Comparison of ENCODE assay signal across 3 cellular contexts in genomic region chr9:38255599-38255998, GRCh38.
A peak's percentile ranks its signal among the peaks of the same experiment; 100 is the strongest.
TF ChIP-seq lines count a peak whose summit lies in the region.

No MANE protein-coding gene starts in this region.

TF ChIP-seq in A549, 52 proteins besides CTCF, POLR2A, EP300 and RAD21:
- TF ChIP-seq CHD2 (IDR thresholded peaks at IDR 0.05; ENCODE audit: low read length, partially characterized antibody) (no peak), NPAS2 (CRISPR knock-in tag; IDR thresholded peaks at IDR 0.05; ENCODE audit: borderline replicate concordance) (no peak), ELK1 (IDR thresholded peaks at IDR 0.05; ENCODE audit: low read depth, low read length) (no peak), MAFK (IDR thresholded peaks at IDR 0.05; ENCODE audit: partially characterized antibody) (peak; percentile 23), HES2 (IDR thresholded peaks at IDR 0.05) (no peak), JUN (IDR thresholded peaks at IDR 0.05) (no peak), KDM5A (IDR thresholded peaks at IDR 0.05) (no peak), ZFP36 (IDR thresholded peaks at IDR 0.05; ENCODE audit: borderline replicate concordance, partially characterized antibody) (no peak)

TF ChIP-seq in IMR-90, 13 proteins besides CTCF, POLR2A, EP300 and RAD21:
- TF ChIP-seq NFE2L2 (IDR thresholded peaks at IDR 0.05; ENCODE audit: low read depth, low read length) (peak; percentile 16; the same call in 1 of the 2 replicates), MXI1 (IDR thresholded peaks at IDR 0.05; ENCODE audit: borderline replicate concordance, low read depth, low read length) (no peak)

TF ChIP-seq in K562, 482 proteins besides CTCF, POLR2A, EP300 and RAD21:
- TF ChIP-seq PRMT5 (CRISPR knock-in tag; IDR thresholded peaks at IDR 0.05), result no peak
- TF ChIP-seq MAFG (tag; conservative IDR thresholded peaks at IDR 0.05), result peak; percentile 68
- no peak for TF ChIP-seq ETS1 (conservative IDR thresholded peaks at IDR 0.05; ENCODE audit: control insufficient read depth, low read depth, low read length)
- TF ChIP-seq CC2D1A (IDR thresholded peaks at IDR 0.05), result no peak
- no peak for TF ChIP-seq MEF2A (IDR thresholded peaks at IDR 0.05; ENCODE audit: control insufficient read depth, low read depth, low read length)
- TF ChIP-seq SIN3B (IDR thresholded peaks at IDR 0.05; ENCODE audit: low read depth), result no peak
- 0 out of 2 replicates have a peak, but pooled peaks have one; percentile 24 for TF ChIP-seq NFE2L1 (tag; IDR thresholded peaks at IDR 0.05; ENCODE audit: borderline replicate concordance, low read depth)
- peak; percentile 45 for TF ChIP-seq C11orf30 (IDR thresholded peaks at IDR 0.05; ENCODE audit: low read depth)
- peak; percentile 15; the same call in 1 of the 2 replicates for TF ChIP-seq MAFK (IDR thresholded peaks at IDR 0.05; ENCODE audit: low read length)
- no peak for TF ChIP-seq CREBBP (IDR thresholded peaks at IDR 0.05; ENCODE audit: low read depth, low read length)
- peak; percentile 58; the same call in 1 of the 2 replicates for TF ChIP-seq NFE2 (IDR thresholded peaks at IDR 0.05; ENCODE audit: low read depth)
- peak; percentile 39; the same call in 1 of the 2 replicates for TF ChIP-seq ZNF316 (IDR thresholded peaks at IDR 0.05)
- no peak for TF ChIP-seq GTF2E2 (tag; IDR thresholded peaks at IDR 0.05)
- TF ChIP-seq ZEB2 (IDR thresholded peaks at IDR 0.05), result no peak
- no peak for TF ChIP-seq STAT5A (IDR thresholded peaks at IDR 0.05; ENCODE audit: borderline replicate concordance, low read length)
- TF ChIP-seq HNRNPK (IDR thresholded peaks at IDR 0.05; ENCODE audit: low read depth, low read length, poor library complexity, severe bottlenecking), result no peak
